ENCODE assay signal across 15 cellular contexts in the genomic region with DNA sequence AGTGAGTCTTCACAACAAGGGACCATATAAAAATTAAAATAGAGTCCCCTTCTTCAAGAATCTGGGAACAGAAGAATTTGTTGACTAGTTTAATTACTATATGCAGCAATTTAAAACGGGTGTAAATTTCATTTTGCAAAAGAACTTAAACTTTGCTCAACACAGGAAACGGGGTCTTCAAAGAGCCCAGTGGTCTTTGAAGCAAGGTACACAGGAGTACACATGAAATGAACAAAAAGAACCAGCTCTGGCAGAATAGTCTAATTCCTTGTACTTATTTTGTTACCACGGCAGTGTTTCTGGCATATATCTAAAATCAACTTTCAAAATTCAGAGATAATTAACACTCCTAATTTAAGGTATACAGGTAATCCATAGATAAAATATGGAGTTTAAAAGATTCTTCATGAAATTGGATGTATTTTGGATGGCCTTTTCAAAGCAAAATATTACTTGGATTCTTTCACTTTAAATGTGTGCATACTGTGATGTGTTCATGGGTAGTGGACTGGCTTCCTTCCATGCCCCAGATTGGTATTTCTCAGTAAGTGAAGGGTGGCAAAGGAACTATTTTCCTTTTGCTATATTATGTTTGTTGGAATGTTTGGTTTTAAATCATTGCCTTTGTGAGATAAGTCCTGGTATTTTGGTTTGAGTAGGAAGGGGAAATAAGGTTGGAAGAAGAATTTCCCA.
DNase-seq lines count a peak whose midpoint lies in the region; TF ChIP-seq lines count a peak whose summit lies in the region.
"Had no signal": no experiment of that assay in that cellular context is flagged by ENCODE, and none has a peak within 500 bp of the region (broad histone marks: within the 10 kb centered on the region; RNA-seq: fewer than 3 reads in every experiment).

No MANE protein-coding gene starts in this region.

- H3K27ac Mint-ChIP-seq in activated naive CD4-positive, alpha-beta T cell treated with anti-CD3 and anti-CD28 coated beads, Interleukin-2, amount 50 U/mL, for 24 hours: no peak overlapping the region
- H3K27ac Mint-ChIP-seq: HFFc6 had no signal

- H3K27me3 Mint-ChIP-seq in activated naive CD4-positive, alpha-beta T cell treated with anti-CD3 and anti-CD28 coated beads, Interleukin-2, amount 50 U/mL, for 24 hours: no peaks in the 10 kb centered on the region

- H3K9me3 ChIP-seq in Loucy (ENCODE audit: insufficient read depth, low read depth, low read length) (no peaks in the 10 kb centered on the region), adipocyte (ENCODE audit: control insufficient read depth, low read length) (no peaks in the 10 kb centered on the region)
- H3K9me3 ChIP-seq: Caco-2 had no signal

- no peak for TF ChIP-seq CTCF in Loucy (conservative IDR thresholded peaks at IDR 0.05; ENCODE audit: low read length)

- H3K4me2 ChIP-seq in Loucy (ENCODE audit: low read depth, low read length, poor library complexity, severe bottlenecking): peak overlapping the region; percentile 40
- H3K4me2 ChIP-seq: KMS-11 had no signal

- H3K36me3 ChIP-seq in Loucy (ENCODE audit: insufficient read depth, low read length): no peaks in the 10 kb centered on the region
- H3K36me3 ChIP-seq in adipocyte (ENCODE audit: control insufficient read depth, insufficient read depth, low read length, severe bottlenecking): no peaks in the 10 kb centered on the region

- H3K79me2 ChIP-seq in Loucy (ENCODE audit: insufficient read depth, low read length): no peaks in the 10 kb centered on the region

- H3K27me3 ChIP-seq in Loucy (ENCODE audit: insufficient read depth, low read length, poor library complexity, severe bottlenecking) (no peaks in the 10 kb centered on the region), adipocyte (replicated peaks; ENCODE audit: control insufficient read depth, insufficient read depth, low read length) (no peaks in the 10 kb centered on the region)

- H3K4me3 Mint-ChIP-seq in activated naive CD4-positive, alpha-beta T cell treated with anti-CD3 and anti-CD28 coated beads, Interleukin-2, amount 50 U/mL, for 24 hours: peak overlapping the region; percentile 71
- H3K4me3 Mint-ChIP-seq: HFFc6 had no signal

- H3K4me1 Mint-ChIP-seq in activated naive CD4-positive, alpha-beta T cell treated with anti-CD3 and anti-CD28 coated beads, Interleukin-2, amount 50 U/mL, for 24 hours: peaks cover 41% of the 10 kb centered on the region

- H2AFZ ChIP-seq in Loucy (ENCODE audit: low read length): peak overlapping the region; percentile 61; the same call in 1 of the 2 replicates

- H3K36me3 Mint-ChIP-seq in activated naive CD4-positive, alpha-beta T cell treated with anti-CD3 and anti-CD28 coated beads, Interleukin-2, amount 50 U/mL, for 24 hours: no peaks in the 10 kb centered on the region

- no peak overlapping the region for H3K9ac ChIP-seq in Loucy (ENCODE audit: low read depth, low read length, poor library complexity, severe bottlenecking)
- H3K9ac ChIP-seq in adipocyte (ENCODE audit: low read length): no peak overlapping the region
- H3K9ac ChIP-seq: KMS-11 had no signal

- H3K4me3 ChIP-seq in Loucy (ENCODE audit: low read length, poor library complexity, severe bottlenecking) (no peak overlapping the region), adipocyte (ENCODE audit: low read length) (no peak overlapping the region)

- H3K9me2 ChIP-seq in Loucy (replicated peaks; ENCODE audit: low read depth, low read length): no peaks in the 10 kb centered on the region

- DNase-seq in activated naive CD4-positive, alpha-beta T cell (lab: John Stamatoyannopoulos, UW): no peak
- peak; percentile 9 for DNase-seq in adipocyte (ENCODE audit: low read depth)
- no peak for DNase-seq in islet precursor cell
- no peak for DNase-seq in NCI-H1930 (lab: John Stamatoyannopoulos, UW)
- no peak for DNase-seq in NCI-H446 treated with DMSO at 0.1 percent for 48 hours (lab: John Stamatoyannopoulos, UW)
- DNase-seq: Caco-2; HFFc6; MM.1S; NCI-H1092 treated with DMSO at 0.1 percent for 48 hours; NCI-H1694; NK-92 treated with Interleukin-12 subunit alpha and Interleukin-12 subunit beta, amount 100 ng/mL, for 24 hours; SHP77 had no signal

- H3K4me1 ChIP-seq in Loucy (ENCODE audit: insufficient read depth, low read length, poor library complexity, severe bottlenecking): peaks cover 18% of the 10 kb centered on the region
- H3K4me1 ChIP-seq in adipocyte (ENCODE audit: control insufficient read depth, insufficient read depth, low read length): no peaks in the 10 kb centered on the region
- H3K4me1 ChIP-seq: Caco-2 had no signal

- H3F3A ChIP-seq in Loucy (ENCODE audit: low read depth): no peaks in the 10 kb centered on the region

- no peaks in the 10 kb centered on the region for H4K20me1 ChIP-seq in Loucy (ENCODE audit: insufficient read depth, low read length, poor library complexity, severe bottlenecking)

- H3K9me3 Mint-ChIP-seq in activated naive CD4-positive, alpha-beta T cell treated with anti-CD3 and anti-CD28 coated beads, Interleukin-2, amount 50 U/mL, for 24 hours: no peaks in the 10 kb centered on the region
- H3K9me3 Mint-ChIP-seq: HFFc6 had no signal
